Comparison of ENCODE assay signal across 1 cellular context in genomic region chrX:2272337-2272736, GRCh38.
TF ChIP-seq lines count a peak whose summit lies in the region.

No MANE protein-coding gene starts in this region.

TF ChIP-seq in WTC11, 78 proteins besides CTCF, POLR2A, EP300 and RAD21 (continued from another document):
- TF ChIP-seq, protein P1, sequence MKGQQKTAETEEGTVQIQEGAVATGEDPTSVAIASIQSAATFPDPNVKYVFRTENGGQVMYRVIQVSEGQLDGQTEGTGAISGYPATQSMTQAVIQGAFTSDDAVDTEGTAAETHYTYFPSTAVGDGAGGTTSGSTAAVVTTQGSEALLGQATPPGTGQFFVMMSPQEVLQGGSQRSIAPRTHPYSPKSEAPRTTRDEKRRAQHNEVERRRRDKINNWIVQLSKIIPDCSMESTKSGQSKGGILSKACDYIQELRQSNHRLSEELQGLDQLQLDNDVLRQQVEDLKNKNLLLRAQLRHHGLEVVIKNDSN (CRISPR knock-in tag; IDR thresholded peaks at IDR 0.05) = peak; percentile 87
- TF ChIP-seq USF2 (CRISPR knock-in tag; IDR thresholded peaks at IDR 0.05) (peak; percentile 91), RORB (CRISPR knock-in tag; IDR thresholded peaks at IDR 0.05) (no peak)
